In the genomic region with DNA sequence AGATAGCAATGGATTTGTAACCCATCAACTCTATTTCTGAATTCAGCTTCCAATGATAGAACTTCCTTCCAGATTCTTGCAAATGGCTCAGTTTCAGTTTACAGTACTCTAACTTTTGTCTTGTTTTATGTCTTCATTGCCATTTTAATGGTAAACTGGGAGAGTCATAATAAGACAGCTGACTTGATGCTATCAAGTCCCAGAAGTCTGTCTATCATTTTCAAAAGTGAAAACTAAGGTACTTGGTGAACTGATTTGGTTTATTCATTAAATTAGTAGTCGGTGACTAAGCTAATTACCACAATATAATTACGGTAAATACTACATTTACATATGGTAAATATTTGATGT, we compare ENCODE assay signal across 8 cellular contexts. TPM values are rescaled to one million over a fixed set of nuclear protein-coding genes. Genes with fewer than 3 reads are reported as not detected.
DNase-seq lines count a peak whose midpoint lies in the region; ATAC-seq and TF ChIP-seq lines count a peak whose summit lies in the region.

No MANE protein-coding gene starts in this region.

- H3K27ac Mint-ChIP-seq in T-helper 17 cell (peak overlapping the region; percentile 81), naive B cell (peak overlapping the region; percentile 91 to 98 (median 97))

- no peak overlapping the region for H3K4me3 ChIP-seq in prostate gland

- TF ChIP-seq POLR2A in prostate gland (IDR thresholded peaks at IDR 0.05): no peak

- intact Hi-C loops in prostate gland (cut with DNase I): loop anchor here (5.0 kb wide), 1 partner anchor 341 kb away; a partner anchor contains a TSS

- WGBS in prostate gland: 83% methylated on average over 2 of the region's 2 CpGs

- DNase-seq in T-helper 17 cell (no peak), naive B cell (no peak), prostate gland (ENCODE audit: low spot score) (no peak), NCI-H1105 treated with DMSO at 0.1 percent for 48 hours (lab: John Stamatoyannopoulos, UW) (no peak), NCI-H1417 treated with DMSO at 0.1 percent for 48 hours (lab: John Stamatoyannopoulos, UW) (no peak), Kasumi-1 (lab: John Stamatoyannopoulos, UW) (no peak)

- no peak for TF ChIP-seq CTCF in prostate gland (IDR thresholded peaks at IDR 0.05)

- H3K4me1 Mint-ChIP-seq in T-helper 17 cell (peaks cover 16% of the 10 kb centered on the region), naive B cell (peaks cover 18 to 57% (median 29%) of the 10 kb centered on the region in 3 donors)

- no peaks in the 10 kb centered on the region for H3K9me3 ChIP-seq in T-helper 17 cell (ENCODE audit: control insufficient read depth, low read length, poor library complexity, severe bottlenecking)
- no peaks in the 10 kb centered on the region for H3K9me3 ChIP-seq in prostate gland

- peak overlapping the region; percentile 26 for H3K4me3 Mint-ChIP-seq in T-helper 17 cell
- peak overlapping the region; percentile 52 to 86 (median 72) for H3K4me3 Mint-ChIP-seq in naive B cell

- H3K27me3 ChIP-seq in prostate gland (replicated peaks; ENCODE audit: insufficient read depth): no peaks in the 10 kb centered on the region

- H3K4me1 ChIP-seq in prostate gland (replicated peaks): no peaks in the 10 kb centered on the region

- H3K9me3 Mint-ChIP-seq in naive B cell: peaks cover 0 to 1% (median 0%) of the 10 kb centered on the region in 7 donors

- peak overlapping the region in 1 of 2 donors; percentile 16 for H3K27ac ChIP-seq in prostate gland

- H3K36me3 Mint-ChIP-seq in T-helper 17 cell (ENCODE audit: low read depth) (no peaks in the 10 kb centered on the region), naive B cell (no peaks in the 10 kb centered on the region)

- peak; percentile 35 for ATAC-seq in GM18870 (IDR thresholded peaks at IDR 0.05; ENCODE audit: unreplicated experiment)
- ATAC-seq in HG02798 (IDR thresholded peaks at IDR 0.05; ENCODE audit: poor library complexity, unreplicated experiment): peak; percentile 29
- ATAC-seq in T-helper 17 cell: no peak
- peak; percentile 20 for ATAC-seq in naive B cell (ENCODE audit: low read depth in 2 of 2)

- H3K27me3 Mint-ChIP-seq in T-helper 17 cell: no peaks in the 10 kb centered on the region
- no peaks in the 10 kb centered on the region for H3K27me3 Mint-ChIP-seq in naive B cell

- H3K36me3 ChIP-seq in prostate gland: no peaks in the 10 kb centered on the region

RNA-seq across cellular contexts. Expression of a gene that starts 25.0 kb away (rescaled TPM):
- total RNA-seq in T-helper 17 cell (1 to 10 TPM; 3.8 to 8.1 TPM), prostate gland (1 to 10 TPM; 2.1 to 3.6 TPM)
- polyA plus RNA-seq in naive B cell (ENCODE audit: low read depth in 6 of 6): under 1 TPM; 0.04 to 0.73 (median 0.17) TPM
